29 cellular contexts compared by ENCODE assay signal in genomic region chr18:49966090-49966489, GRCh38.
DNase-seq lines count a peak whose midpoint lies in the region; ATAC-seq, FAIRE-seq and TF ChIP-seq lines count a peak whose summit lies in the region.
"Had no signal": no experiment of that assay in that cellular context is flagged by ENCODE, and none has a peak within 500 bp of the region (broad histone marks: within the 10 kb centered on the region; RNA-seq: fewer than 3 reads in every experiment).

No MANE protein-coding gene starts in this region.

- H3K9me3 Mint-ChIP-seq in nephron = no peaks in the 10 kb centered on the region
- no peaks in the 10 kb centered on the region for H3K9me3 Mint-ChIP-seq in Caco-2 (ENCODE audit: unreplicated experiment)
- H3K9me3 Mint-ChIP-seq: activated CD4-positive, alpha-beta memory T cell treated with anti-CD3 and anti-CD28 coated beads, Interleukin-2, amount 10 ng/mL, durations not matched to agents 7 days and 5 days; activated naive CD8-positive, alpha-beta T cell treated with anti-CD3 and anti-CD28 coated beads, Interleukin-2, amount 10 ng/mL, durations not matched to agents 7 days and 5 days; effector memory CD8-positive, alpha-beta T cell; H9; neural progenitor cell had no signal

- H3K4me1 ChIP-seq in A549 (peaks cover 14% of the 10 kb centered on the region), Caco-2 (peaks cover 20% of the 10 kb centered on the region)
- H3K4me1 ChIP-seq: BE2C, neural progenitor cell, tibial nerve had no signal

- 56% methylated on average over 3 of the region's 3 CpGs for WGBS in A549 (ENCODE audit: missing lambda C conversion rate)

- TF ChIP-seq CTCF in A549 (IDR thresholded peaks at IDR 0.05) = no peak
- TF ChIP-seq CTCF in kidney epithelial cell (IDR thresholded peaks at IDR 0.05; ENCODE audit: insufficient read depth, low read length, poor library complexity, severe bottlenecking) = no peak
- TF ChIP-seq CTCF in nephron (IDR thresholded peaks at IDR 0.05; ENCODE audit: unreplicated experiment in 3 of 3) = no peak
- no peak for TF ChIP-seq CTCF in Caco-2 (IDR thresholded peaks at IDR 0.05; ENCODE audit: insufficient read depth in 1 of 2, low read depth in 1 of 2, low read length in 1 of 2, severe bottlenecking in 1 of 2, unreplicated experiment in 1 of 2)

- ATAC-seq in A549 = no peak
- ATAC-seq: activated CD4-positive, CD25-positive, alpha-beta regulatory T cell treated with anti-CD3 and anti-CD28 coated beads, Interleukin-2, amount 50 U/mL, for 24 hours; effector memory CD8-positive, alpha-beta T cell; left ventricle myocardium superior; PC-3 had no signal

- H3K27me3 Mint-ChIP-seq in nephron (ENCODE audit: low read depth) (no peaks in the 10 kb centered on the region), Caco-2 (ENCODE audit: insufficient read depth, unreplicated experiment) (no peaks in the 10 kb centered on the region)

- no peak for FAIRE-seq in A549 (lab: Jason Lieb, UNC)
- FAIRE-seq: GM12891 had no signal

- no peak for TF ChIP-seq RAD21 in A549 (conservative IDR thresholded peaks at IDR 0.05 in 1 of 2, IDR thresholded peaks at IDR 0.05 in 1 of 2)

- intact Hi-C loops in Caco-2 (cut with micrococcal nuclease; ENCODE audit: unreplicated experiment) = no loop called here

- H3K4me3 ChIP-seq in A549 (no peak overlapping the region), kidney epithelial cell (ENCODE audit: low read depth, low read length) (no peak overlapping the region), Caco-2 (ENCODE audit: low read depth, low read length) (no peak overlapping the region)
- H3K4me3 ChIP-seq: neural progenitor cell, tibial nerve had no signal

- peak overlapping the region; percentile 51 for H3K4me2 ChIP-seq in A549
- H3K4me2 ChIP-seq: neural progenitor cell had no signal

- H3K9me3 ChIP-seq in A549 (no peaks in the 10 kb centered on the region), Caco-2 (no peaks in the 10 kb centered on the region)
- H3K9me3 ChIP-seq: BE2C, tibial nerve had no signal

- H3K36me3 ChIP-seq in kidney epithelial cell (ENCODE audit: control insufficient read depth, insufficient read depth, low read length) = no peaks in the 10 kb centered on the region
- H3K36me3 ChIP-seq in Caco-2 (ENCODE audit: control insufficient read depth, insufficient read depth, low read length) = no peaks in the 10 kb centered on the region; the same call in 1 of the 2 replicates
- H3K36me3 ChIP-seq: BE2C, neural progenitor cell, tibial nerve had no signal

- BruUV-seq in Caco-2 (replicated peaks; lab: Mats Ljungman, UMichigan) = no TSS peak

- CTCF ChIA-PET in A549 (lab: Yijun Ruan, JAX) = no interaction called here
- CTCF ChIA-PET in Caco-2 (lab: Charles Lee) = no interaction called here

- no peak for DNase-seq in A549 (ENCODE audit: low read depth in 1 of 2, low spot score in 1 of 2)
- DNase-seq in M059J (ENCODE audit: low read depth) = peak; percentile 7
- DNase-seq in kidney epithelial cell (ENCODE audit: low read depth) = peak; percentile 74
- no peak for DNase-seq in T-helper 1 cell
- DNase-seq in OCI-M1 (lab: John Stamatoyannopoulos, UW) = no peak
- no peak for DNase-seq in Caco-2
- no peak for DNase-seq in NCI-H1694 (lab: John Stamatoyannopoulos, UW)
- DNase-seq: activated CD4-positive, alpha-beta memory T cell treated with anti-CD3 and anti-CD28 coated beads, Interleukin-2, amount 10 ng/mL, durations not matched to agents 7 days and 5 days; activated effector memory CD4-positive, alpha-beta T cell treated with Interleukin-2 at 50 U/mL for 16 hours; activated naive CD8-positive, alpha-beta T cell treated with anti-CD3 and anti-CD28 coated beads, Interleukin-2, amount 10 ng/mL, durations not matched to agents 7 days and 5 days; BE2C; COR-L47; effector memory CD8-positive, alpha-beta T cell; foreskin fibroblast; H9; left ventricle myocardium superior; NCI-H2081; NCI-H345; NCI-H748 treated with DMSO at 0.1 percent for 48 hours; PC-3; SHP77; stimulated activated CD8-positive, alpha-beta memory T cell treated with anti-CD3 and anti-CD28 coated beads, Interleukin-4, amount 100 ng/mL, for 48 hours; SW 1271 had no signal

- H3K4me3 Mint-ChIP-seq in nephron = no peak overlapping the region
- no peak overlapping the region for H3K4me3 Mint-ChIP-seq in Caco-2 (ENCODE audit: unreplicated experiment)
- H3K4me3 Mint-ChIP-seq: activated CD4-positive, alpha-beta memory T cell treated with anti-CD3 and anti-CD28 coated beads, Interleukin-2, amount 10 ng/mL, durations not matched to agents 7 days and 5 days; activated naive CD8-positive, alpha-beta T cell treated with anti-CD3 and anti-CD28 coated beads, Interleukin-2, amount 10 ng/mL, durations not matched to agents 7 days and 5 days; brain; effector memory CD8-positive, alpha-beta T cell; H9; neural progenitor cell had no signal

- H3K27ac Mint-ChIP-seq in nephron (peak overlapping the region; percentile 90 to 99 (median 99)), Caco-2 (ENCODE audit: unreplicated experiment) (no peak overlapping the region)
- H3K27ac Mint-ChIP-seq: activated CD4-positive, alpha-beta memory T cell treated with anti-CD3 and anti-CD28 coated beads, Interleukin-2, amount 10 ng/mL, durations not matched to agents 7 days and 5 days; activated naive CD8-positive, alpha-beta T cell treated with anti-CD3 and anti-CD28 coated beads, Interleukin-2, amount 10 ng/mL, durations not matched to agents 7 days and 5 days; effector memory CD8-positive, alpha-beta T cell; H9; neural progenitor cell had no signal

- H3K36me3 Mint-ChIP-seq in nephron (ENCODE audit: low read depth) (no peaks in the 10 kb centered on the region), Caco-2 (ENCODE audit: insufficient read depth, unreplicated experiment) (no peaks in the 10 kb centered on the region)
- H3K36me3 Mint-ChIP-seq: activated naive CD8-positive, alpha-beta T cell treated with anti-CD3 and anti-CD28 coated beads, Interleukin-2, amount 10 ng/mL, durations not matched to agents 7 days and 5 days; brain; neural progenitor cell had no signal

- H3K4me1 Mint-ChIP-seq in nephron (peaks cover 33% of the 10 kb centered on the region), Caco-2 (ENCODE audit: low read depth, unreplicated experiment) (peaks cover 6% of the 10 kb centered on the region)
- H3K4me1 Mint-ChIP-seq: H9 had no signal

- H3K27me3 ChIP-seq in kidney epithelial cell (ENCODE audit: control insufficient read depth, insufficient read depth, low read length) (no peaks in the 10 kb centered on the region), Caco-2 (replicated peaks; ENCODE audit: control insufficient read depth, insufficient read depth, low read length) (no peaks in the 10 kb centered on the region)
- H3K27me3 ChIP-seq: BE2C, neural progenitor cell, tibial nerve had no signal

- POLR2A ChIA-PET in A549 (lab: Yijun Ruan, JAX) (no interaction called here), Caco-2 (lab: Charles Lee) (no interaction called here)

- H3K27ac ChIP-seq in A549 = peak overlapping the region in 1 of 2 experiments; percentile 49; a peak in 3 of 6 replicates
- H3K27ac ChIP-seq: neural progenitor cell, tibial nerve had no signal

- no peak for TF ChIP-seq POLR2A in A549 (IDR thresholded peaks at IDR 0.05; ENCODE audit: low read length)

- no peak for TF ChIP-seq EP300 in A549 (IDR thresholded peaks at IDR 0.05)

TF ChIP-seq in A549, 52 proteins besides CTCF, POLR2A, EP300 and RAD21:
- no peak for TF ChIP-seq PHF8 (IDR thresholded peaks at IDR 0.05; ENCODE audit: borderline replicate concordance, low read depth)
- no peak for TF ChIP-seq PBX3 (IDR thresholded peaks at IDR 0.05)
- TF ChIP-seq MAFK (IDR thresholded peaks at IDR 0.05; ENCODE audit: partially characterized antibody) = no peak
- no peak for TF ChIP-seq SMC3 (IDR thresholded peaks at IDR 0.05)
- TF ChIP-seq CHD4 (IDR thresholded peaks at IDR 0.05; ENCODE audit: borderline replicate concordance) = no peak
- TF ChIP-seq BCL3 (IDR thresholded peaks at IDR 0.05) = no peak
- TF ChIP-seq CBX2 (IDR thresholded peaks at IDR 0.05; ENCODE audit: borderline replicate concordance, low read depth) = no peak
- TF ChIP-seq MYC (IDR thresholded peaks at IDR 0.05; ENCODE audit: borderline replicate concordance, low read length) = no peak
- TF ChIP-seq HOXA7 (CRISPR knock-in tag; IDR thresholded peaks at IDR 0.05) = no peak
- TF ChIP-seq TFCP2L1 (CRISPR knock-in tag; IDR thresholded peaks at IDR 0.05) = no peak
- no peak for TF ChIP-seq CHD2 (IDR thresholded peaks at IDR 0.05; ENCODE audit: low read length, partially characterized antibody)
- TF ChIP-seq ZC3H11A (IDR thresholded peaks at IDR 0.05) = no peak
- TF ChIP-seq ZNF302 (CRISPR knock-in tag; IDR thresholded peaks at IDR 0.05) = no peak
- no peak for TF ChIP-seq RFX5 (IDR thresholded peaks at IDR 0.05)
- no peak for TF ChIP-seq RARB (CRISPR knock-in tag; IDR thresholded peaks at IDR 0.05)

Comparison
In these comparisons a context has a peak if more than half of its experiments do, and no peak if none do; other contexts are left out.
1. DNase-seq: peak in M059J (single experiment) and kidney epithelial cell (single experiment); none in A549 (0 of 2), T-helper 1 cell (0 of 5), OCI-M1 (single experiment), Caco-2 (0 of 2) and NCI-H1694 (single experiment).